Comparison of ENCODE assay signal across 34 cellular contexts in the genomic region with DNA sequence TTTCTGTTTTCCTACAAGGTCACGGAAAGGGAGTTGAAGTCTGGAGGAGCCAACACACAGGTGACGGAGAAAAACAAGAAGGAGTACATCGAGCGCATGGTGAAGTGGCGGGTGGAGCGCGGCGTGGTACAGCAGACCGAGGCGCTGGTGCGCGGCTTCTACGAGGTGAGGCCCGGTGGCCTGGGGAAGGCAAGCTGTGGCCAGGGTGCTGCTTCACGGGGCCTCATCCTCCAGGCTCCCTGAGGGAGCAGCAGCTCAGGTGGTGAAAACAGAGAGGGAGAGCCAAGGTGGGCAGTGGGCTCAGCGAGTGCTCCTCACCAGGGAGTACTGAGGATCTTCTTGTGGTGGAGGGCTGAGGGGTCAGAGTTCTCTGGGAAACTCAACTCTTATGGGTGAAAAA.
"Had no signal": no experiment of that assay in that cellular context is flagged by ENCODE, and none has a peak within 500 bp of the region (broad histone marks: within the 10 kb centered on the region; RNA-seq: fewer than 3 reads in every experiment).

No MANE protein-coding gene starts in this region.

- ATAC-seq: activated CD4-positive, CD25-positive, alpha-beta regulatory T cell treated with anti-CD3 and anti-CD28 coated beads, Interleukin-2, amount 50 U/mL, for 24 hours; activated CD8-positive, alpha-beta T cell treated with anti-CD3 and anti-CD28 coated beads for 36 hours; activated naive CD8-positive, alpha-beta T cell treated with anti-CD3 and anti-CD28 coated beads, Interleukin-2, amount 50 U/mL, for 24 hours; activated T-cell treated with anti-CD3 and anti-CD28 coated beads, Interleukin-2, amount 50 U/mL, for 4 hours; body of pancreas; effector memory CD8-positive, alpha-beta T cell; gastroesophageal sphincter; T-helper 17 cell had no signal

- H3K4me3 ChIP-seq: adrenal gland, body of pancreas, esophagus squamous epithelium, gastroesophageal sphincter had no signal

- H3K27ac Mint-ChIP-seq: activated B cell treated with CpG ODN at 0.5 μM for 24 hours; activated CD8-positive, alpha-beta T cell treated with anti-CD3 and anti-CD28 coated beads for 36 hours; activated naive CD4-positive, alpha-beta T cell treated with anti-CD3 and anti-CD28 coated beads for 36 hours; activated naive CD8-positive, alpha-beta T cell treated with anti-CD3 and anti-CD28 coated beads for 36 hours; activated naive CD8-positive, alpha-beta T cell treated with anti-CD3 and anti-CD28 coated beads, Interleukin-2, amount 50 U/mL, for 24 hours; activated T-helper 2 cell treated with anti-CD3 and anti-CD28 coated beads, Interferon-gamma antibody, Interleukin-2, Interleukin-4, amounts not matched to agents 10 μg/mL and 5 μg/mL and 100 μg/mL, durations not matched to agents 14 hours and 24 hours and 36 hours; effector memory CD8-positive, alpha-beta T cell; T-helper 17 cell; T-helper 2 cell treated with Interferon-gamma antibody and Interleukin-4, amounts not matched to agents 5 μg/mL and 100 μg/mL, for 36 hours had no signal

- H3K36me3 Mint-ChIP-seq: activated naive CD4-positive, alpha-beta T cell treated with anti-CD3 and anti-CD28 coated beads, Interleukin-2, amount 50 U/mL, for 24 hours; activated naive CD8-positive, alpha-beta T cell treated with anti-CD3 and anti-CD28 coated beads for 36 hours had no signal

- H3K4me1 ChIP-seq: adrenal gland, body of pancreas, gastroesophageal sphincter had no signal

- H3K9me3 Mint-ChIP-seq: activated B cell treated with CpG ODN at 0.5 μM for 24 hours; activated CD8-positive, alpha-beta T cell treated with anti-CD3 and anti-CD28 coated beads for 36 hours; activated naive CD8-positive, alpha-beta T cell treated with anti-CD3 and anti-CD28 coated beads, Interleukin-2, amount 50 U/mL, for 24 hours; activated T-helper 2 cell treated with anti-CD3 and anti-CD28 coated beads, Interferon-gamma antibody, Interleukin-2, Interleukin-4, amounts not matched to agents 10 μg/mL and 5 μg/mL and 100 μg/mL, durations not matched to agents 14 hours and 24 hours and 36 hours; effector memory CD8-positive, alpha-beta T cell; T-helper 2 cell treated with Interferon-gamma antibody and Interleukin-4, amounts not matched to agents 5 μg/mL and 100 μg/mL, for 36 hours had no signal

- H3K9me3 ChIP-seq: adrenal gland, body of pancreas had no signal

- DNase-seq: activated B cell treated with CpG ODN at 0.5 μM for 24 hours; activated CD4-positive, alpha-beta T cell treated with anti-CD3 and anti-CD28 coated beads for 48 hours; activated CD4-positive, alpha-beta T cell treated with anti-CD3 and anti-CD28 coated beads, Interleukin-2, amount 50 U/mL, for 1 hour; activated CD4-positive, alpha-beta T cell treated with anti-CD3 and anti-CD28 coated beads, Interleukin-2, amount 50 U/mL, for 48 hours; activated CD8-positive, alpha-beta memory T cell treated with anti-CD3 and anti-CD28 coated beads for 24 hours; activated CD8-positive, alpha-beta T cell treated with anti-CD3 and anti-CD28 coated beads for 36 hours; activated effector memory CD4-positive, alpha-beta T cell treated with anti-CD3 and anti-CD28 coated beads, Interleukin-2, amount 50 U/mL, for 16 hours; activated naive CD4-positive, alpha-beta T cell treated with anti-CD3 and anti-CD28 coated beads for 36 hours; activated naive CD8-positive, alpha-beta T cell treated with anti-CD3 and anti-CD28 coated beads for 36 hours; activated naive CD8-positive, alpha-beta T cell treated with anti-CD3 and anti-CD28 coated beads, Interleukin-2, amount 50 U/mL, for 24 hours; activated T-cell treated with anti-CD3 and anti-CD28 coated beads, Interleukin-2, amount 50 U/mL, for 4 hours; adrenal gland; amygdala; aorta; body of pancreas; caudate nucleus; cortex of kidney; dermis blood vessel endothelial cell; effector CD4-positive, alpha-beta T cell; effector memory CD8-positive, alpha-beta T cell; erythroblast; esophagus squamous epithelium; foreskin melanocyte; head of caudate nucleus; T-helper 1 cell; T-helper 17 cell; T1000; WERI-Rb-1 had no signal

- H3K27me3 ChIP-seq: adrenal gland, body of pancreas, esophagus squamous epithelium, gastroesophageal sphincter had no signal

- FAIRE-seq: colon had no signal

- H3K4me1 Mint-ChIP-seq: activated B cell treated with CpG ODN at 0.5 μM for 24 hours had no signal

- H3K36me3 ChIP-seq: adrenal gland, esophagus squamous epithelium, gastroesophageal sphincter, WERI-Rb-1 had no signal

- H3K27ac ChIP-seq: adrenal gland, body of pancreas, esophagus squamous epithelium, gastroesophageal sphincter, WERI-Rb-1 had no signal

- H3K4me3 Mint-ChIP-seq: activated B cell treated with CpG ODN at 0.5 μM for 24 hours; activated CD8-positive, alpha-beta T cell treated with anti-CD3 and anti-CD28 coated beads for 36 hours; activated naive CD4-positive, alpha-beta T cell treated with anti-CD3 and anti-CD28 coated beads for 36 hours; activated naive CD4-positive, alpha-beta T cell treated with anti-CD3 and anti-CD28 coated beads, Interleukin-2, amount 50 U/mL, for 24 hours; activated naive CD8-positive, alpha-beta T cell treated with anti-CD3 and anti-CD28 coated beads for 36 hours; activated naive CD8-positive, alpha-beta T cell treated with anti-CD3 and anti-CD28 coated beads, Interleukin-2, amount 50 U/mL, for 24 hours; activated T-cell treated with anti-CD3 and anti-CD28 coated beads, Interleukin-2, amount 50 U/mL, for 4 hours; effector memory CD8-positive, alpha-beta T cell; T-helper 17 cell; T-helper 2 cell treated with Interferon-gamma antibody and Interleukin-4, amounts not matched to agents 5 μg/mL and 100 μg/mL, for 36 hours had no signal
